1 cellular context compared by ENCODE assay signal in genomic region chr19:58556633-58557252, GRCh38.
TF ChIP-seq lines count a peak whose summit lies in the region.

No MANE protein-coding gene starts in this region.

TF ChIP-seq in K562, 482 proteins besides CTCF, POLR2A, EP300 and RAD21:
- TF ChIP-seq PTBP1 (IDR thresholded peaks at IDR 0.05; ENCODE audit: low read depth, low read length) (no peak), MYC (IDR thresholded peaks at IDR 0.05; ENCODE audit: low read depth, low read length) (no peak), MYC (CRISPR knock-in tag; IDR thresholded peaks at IDR 0.05; ENCODE audit: borderline replicate concordance, low read depth) (no peak), CHD4 (IDR thresholded peaks at IDR 0.05; ENCODE audit: insufficient read depth, insufficient replicate concordance, low read depth, low read length, poor library complexity, severe bottlenecking) (no peak), ZNF766 (CRISPR knock-in tag; conservative IDR thresholded peaks at IDR 0.05) (no peak), TBL1XR1 (IDR thresholded peaks at IDR 0.05; ENCODE audit: low read length in 2 of 2) (no peak), RNF219 (CRISPR knock-in tag; IDR thresholded peaks at IDR 0.05) (no peak), TEAD2 (tag; IDR thresholded peaks at IDR 0.05) (no peak), FOXK2 (conservative IDR thresholded peaks at IDR 0.05 in 1 of 2, IDR thresholded peaks at IDR 0.05 in 1 of 2; ENCODE audit: low read depth in 2 of 2) (no peak), ZNF12 (CRISPR knock-in tag; IDR thresholded peaks at IDR 0.05) (no peak), JUND (IDR thresholded peaks at IDR 0.05; ENCODE audit: borderline replicate concordance, low read depth, low read length) (no peak), JUND (tag; IDR thresholded peaks at IDR 0.05; ENCODE audit: borderline replicate concordance, low read depth, low read length) (no peak), HMGN3 (IDR thresholded peaks at IDR 0.05; ENCODE audit: borderline replicate concordance, extremely low read depth, insufficient read length, low read depth, low read length) (no peak), PHF21A (IDR thresholded peaks at IDR 0.05; ENCODE audit: borderline replicate concordance, low read depth) (no peak), ZNF24 (IDR thresholded peaks at IDR 0.05) (no peak), NR2C2 (CRISPR knock-in tag; IDR thresholded peaks at IDR 0.05) (no peak), NR2C2 (tag; IDR thresholded peaks at IDR 0.05) (no peak), NFXL1 (CRISPR knock-in tag; IDR thresholded peaks at IDR 0.05) (no peak), CHD7 (IDR thresholded peaks at IDR 0.05; ENCODE audit: low read depth, low read length) (no peak), TCF7L2 (IDR thresholded peaks at IDR 0.05; ENCODE audit: low read depth, low read length) (no peak)
